In genomic region chr2:101469863-101470262, GRCh38 we compare ENCODE assay signal across 27 cellular contexts. TPM values are rescaled to one million over a fixed set of nuclear protein-coding genes. Genes with fewer than 3 reads are reported as not detected.
DNase-seq lines count a peak whose midpoint lies in the region; ATAC-seq, FAIRE-seq and TF ChIP-seq lines count a peak whose summit lies in the region.
"Had no signal": no experiment of that assay in that cellular context is flagged by ENCODE, and none has a peak within 500 bp of the region (broad histone marks: within the 10 kb centered on the region; RNA-seq: fewer than 3 reads in every experiment).

No MANE protein-coding gene starts in this region.

- H2BK5ac ChIP-seq in H1 (ENCODE audit: low read depth, low read length) = no peak overlapping the region

- TF ChIP-seq POLR2A in H1 (IDR thresholded peaks at IDR 0.05; ENCODE audit: control extremely low read depth in 1 of 2, low read depth in 2 of 2, low read length in 2 of 2) (no peak), testis (IDR thresholded peaks at IDR 0.05) (no peak)

- H3K4me1 Mint-ChIP-seq in stimulated activated naive CD8-positive, alpha-beta T cell treated with anti-CD3 and anti-CD28 coated beads, Interleukin-15, amount 100 ng/mL, for 72 hours = peaks cover 2% of the 10 kb centered on the region

- WGBS in H1 (ENCODE audit: extremely low coverage in 1 of 2, insufficient coverage in 1 of 2, insufficient read length in 1 of 2, insufficient replicate concordance in 2 of 2, low coverage in 1 of 2, low lambda C conversion rate in 2 of 2, missing lambda C conversion rate in 1 of 2), 2 experiments = 87% methylated on average over 4 of the region's 4 CpGs; no CpG with 5 or more reads in 1 of the 2 experiments
- WGBS in liver = 47% methylated on average over 4 of the region's 4 CpGs
- 95% methylated on average over 4 of the region's 4 CpGs for WGBS in smooth muscle cell (ENCODE audit: low lambda C conversion rate)
- 90 to 93% methylated on average over 4 of the region's 4 CpGs for WGBS in testis, 2 donors

- POLR2A ChIA-PET in H1 (lab: Charles Lee; ENCODE audit: partially characterized antibody) = interaction anchor here (0.6 kb wide), 1 partner anchor 94 kb away, joined by 3 read pairs; no protein-coding TSS in a partner anchor

- H3K9me3 ChIP-seq in H1 (ENCODE audit: insufficient read depth in 2 of 2, low read depth in 1 of 2, low read length in 1 of 2) (no peaks in the 10 kb centered on the region), liver (ENCODE audit: control insufficient read depth in 4 of 4, low read length in 3 of 4) (no peaks in the 10 kb centered on the region), smooth muscle cell (replicated peaks; ENCODE audit: low read depth) (no peaks in the 10 kb centered on the region), testis (no peaks in the 10 kb centered on the region)
- H3K9me3 ChIP-seq: A549, Caco-2, SJCRH30 had no signal

- no peak overlapping the region for H3K56ac ChIP-seq in H1 (replicated peaks; ENCODE audit: insufficient read length, low read depth, low read length)

- no peak overlapping the region for H3K14ac ChIP-seq in H1 (ENCODE audit: insufficient read length)

- peaks cover 5 to 13% (median 6%) of the 10 kb centered on the region in 4 experiments for H3K4me1 ChIP-seq in H1 (replicated peaks in 1 of 4; ENCODE audit: control insufficient read depth in 3 of 4, insufficient read depth in 4 of 4, low read length in 3 of 4)
- H3K4me1 ChIP-seq in liver (ENCODE audit: control insufficient read depth in 4 of 4, insufficient read depth in 4 of 4, low read length in 3 of 4) = peaks cover 5 to 16% (median 8%) of the 10 kb centered on the region in 4 donors
- H3K4me1 ChIP-seq in smooth muscle cell (ENCODE audit: low read depth) = peaks cover 18% of the 10 kb centered on the region
- no peaks in the 10 kb centered on the region for H3K4me1 ChIP-seq in testis

- H3K23ac ChIP-seq in H1 (ENCODE audit: insufficient read length) = no peak overlapping the region

- TF ChIP-seq EP300 in H1 (IDR thresholded peaks at IDR 0.05; ENCODE audit: borderline replicate concordance in 1 of 2, low read depth in 2 of 2, low read length in 2 of 2) = no peak

- DNase-seq in HuH-7.5 (ENCODE audit: low spot score) (peak; percentile 70), H1 (ENCODE audit: low read depth in 1 of 2, low spot score in 2 of 2) (no peak), smooth muscle cell (lab: John Stamatoyannopoulos, UW; ENCODE audit: unreplicated experiment) (no peak), testis (no peak)
- DNase-seq in effector CD8-positive, alpha-beta T cell (lab: John Stamatoyannopoulos, UW) = no peak
- DNase-seq in stimulated activated naive CD8-positive, alpha-beta T cell treated with anti-CD3 and anti-CD28 coated beads, Interleukin-15, amount 100 ng/mL, for 72 hours = no peak
- DNase-seq: C1 segment of cervical spinal cord; CD8-positive, alpha-beta T cell; GM23248; H9; NCI-H1092 treated with DMSO at 0.1 percent for 48 hours; NCI-H1436; NCI-H187; NCI-H2081 treated with DMSO at 0.1 percent for 48 hours; NCI-H2171 treated with DMSO at 0.1 percent for 48 hours; NCI-H524 treated with DMSO at 0.1 percent for 48 hours; NCI-H774; PC-3; SJCRH30 had no signal

- CTCF ChIA-PET in H1 (lab: Charles Lee; ENCODE audit: partially characterized antibody) = no interaction called here

- H3K36me3 ChIP-seq in H1 (ENCODE audit: control insufficient read depth in 2 of 4, insufficient read depth in 4 of 4, low read length in 3 of 4) = no peaks in the 10 kb centered on the region
- H3K36me3 ChIP-seq in liver (ENCODE audit: control insufficient read depth in 4 of 4, insufficient read depth in 3 of 4, low read depth in 1 of 4, low read length in 3 of 4) = no peaks in the 10 kb centered on the region
- no peaks in the 10 kb centered on the region for H3K36me3 ChIP-seq in smooth muscle cell (ENCODE audit: low read depth)
- no peaks in the 10 kb centered on the region for H3K36me3 ChIP-seq in testis (ENCODE audit: low read depth, missing control alignments)
- H3K36me3 ChIP-seq: SJCRH30 had no signal

- no peaks in the 10 kb centered on the region for H3K27me3 Mint-ChIP-seq in stimulated activated naive CD8-positive, alpha-beta T cell treated with anti-CD3 and anti-CD28 coated beads, Interleukin-15, amount 100 ng/mL, for 72 hours

- H2AFZ ChIP-seq in H1 (ENCODE audit: low read length) (no peak overlapping the region), smooth muscle cell (ENCODE audit: low read depth) (no peak overlapping the region)
- H2AFZ ChIP-seq: GM23248 had no signal

- no peaks in the 10 kb centered on the region for H3K9me3 Mint-ChIP-seq in stimulated activated naive CD8-positive, alpha-beta T cell treated with anti-CD3 and anti-CD28 coated beads, Interleukin-15, amount 100 ng/mL, for 72 hours
- H3K9me3 Mint-ChIP-seq: CD8-positive, alpha-beta T cell; H9 had no signal

- H4K5ac ChIP-seq in H1 (ENCODE audit: insufficient read length, low read depth, low read length) = no peak overlapping the region

- H4K8ac ChIP-seq in H1 (ENCODE audit: extremely low read depth, insufficient read depth, low read length) = no peak overlapping the region

- no peak for FAIRE-seq in H1 (lab: Jason Lieb, UNC)
- FAIRE-seq: A549, G401.6, GM12878, HTR-8/SVneo had no signal

- no peak overlapping the region for H3K4me3 Mint-ChIP-seq in stimulated activated naive CD8-positive, alpha-beta T cell treated with anti-CD3 and anti-CD28 coated beads, Interleukin-15, amount 100 ng/mL, for 72 hours
- H3K4me3 Mint-ChIP-seq: CD8-positive, alpha-beta T cell; H9 had no signal

- H3K27ac ChIP-seq in H1 (ENCODE audit: low read depth, low read length) (no peak overlapping the region), liver (ENCODE audit: low read depth in 1 of 2, low read length in 2 of 2) (no peak overlapping the region), smooth muscle cell (ENCODE audit: low read depth) (peak overlapping the region; percentile 21), testis (no peak overlapping the region)
- H3K27ac ChIP-seq: A549, GM23248, SJCRH30 had no signal

- H4K20me1 ChIP-seq in H1 (replicated peaks in 1 of 2; ENCODE audit: control insufficient read depth in 1 of 2, insufficient read depth in 2 of 2, low read length in 2 of 2) = no peaks in the 10 kb centered on the region
- H4K20me1 ChIP-seq in smooth muscle cell (ENCODE audit: low read depth) = no peaks in the 10 kb centered on the region

- H3K4ac ChIP-seq in H1 (replicated peaks; ENCODE audit: insufficient read length, low read depth, low read length) = no peak overlapping the region

- H2BK120ac ChIP-seq in H1 (replicated peaks; ENCODE audit: low read depth, low read length) = no peak overlapping the region

- ATAC-seq in stimulated activated naive CD8-positive, alpha-beta T cell treated with anti-CD3 and anti-CD28 coated beads, Interleukin-15, amount 100 ng/mL, for 72 hours = no peak
- ATAC-seq: A549; CD8-positive, alpha-beta T cell; GM12878; PC-3; Right ventricle myocardium inferior; SK-N-SH treated with all-trans-retinoic acid at 6 μM for 48 hours had no signal

- H4K91ac ChIP-seq in H1 (replicated peaks; ENCODE audit: insufficient read length, low read length) = no peak overlapping the region

- H2BK15ac ChIP-seq in H1 (ENCODE audit: low read length) = 0 out of 2 replicates have a peak overlapping the region, but pooled peaks have one; percentile 2

- H3K79me2 ChIP-seq in H1 (ENCODE audit: control insufficient read depth in 1 of 2, insufficient read depth in 2 of 2, low read length in 2 of 2) (no peaks in the 10 kb centered on the region), smooth muscle cell (ENCODE audit: low read depth) (peaks cover 12% of the 10 kb centered on the region)

- H3K27me3 ChIP-seq in H1 (replicated peaks in 1 of 4; ENCODE audit: control insufficient read depth in 3 of 4, extremely low read depth in 1 of 4, insufficient read depth in 3 of 4, low read length in 3 of 4) (peaks cover 0 to 4% (median 2%) of the 10 kb centered on the region in 4 experiments; a peak in 3 of 7 replicates), liver (ENCODE audit: control insufficient read depth in 4 of 4, insufficient read depth in 4 of 4, low read length in 3 of 4) (no peaks in the 10 kb centered on the region), smooth muscle cell (ENCODE audit: low read depth) (no peaks in the 10 kb centered on the region), testis (no peaks in the 10 kb centered on the region)
- H3K27me3 ChIP-seq: SJCRH30 had no signal

- no peaks in the 10 kb centered on the region for H3F3A ChIP-seq in smooth muscle cell (ENCODE audit: low read depth)

- H3K27ac Mint-ChIP-seq in stimulated activated naive CD8-positive, alpha-beta T cell treated with anti-CD3 and anti-CD28 coated beads, Interleukin-15, amount 100 ng/mL, for 72 hours = no peak overlapping the region
- H3K27ac Mint-ChIP-seq: CD8-positive, alpha-beta T cell had no signal

- intact Hi-C loops in testis (cut with DNase I; ENCODE audit: low total_unique reads) = no loop called here

- no peak overlapping the region for H2AK5ac ChIP-seq in H1 (ENCODE audit: low read depth, low read length)

- H3K4me2 ChIP-seq in H1 (ENCODE audit: insufficient read depth in 1 of 2, low read depth in 2 of 2, low read length in 2 of 2) (no peak overlapping the region), smooth muscle cell (no peak overlapping the region)
- H3K4me2 ChIP-seq: A549 had no signal

- TF ChIP-seq CTCF in H1 (IDR thresholded peaks at IDR 0.05; ENCODE audit: control extremely low read depth in 1 of 3, insufficient read depth in 1 of 3, low read depth in 1 of 3, low read length in 3 of 3) = no peak
- no peak for TF ChIP-seq CTCF in liver (IDR thresholded peaks at IDR 0.05; ENCODE audit: low read depth, low read length, missing input control)
- no peak for TF ChIP-seq CTCF in smooth muscle cell (IDR thresholded peaks at IDR 0.05; ENCODE audit: borderline replicate concordance, insufficient read depth, poor library complexity, severe bottlenecking)
- TF ChIP-seq CTCF in testis (IDR thresholded peaks at IDR 0.05) = no peak

- H3K4me3 ChIP-seq in H1 (ENCODE audit: extremely low read depth in 1 of 4, insufficient read depth in 2 of 4, low read depth in 3 of 4, low read length in 4 of 4) = no peak overlapping the region
- H3K4me3 ChIP-seq in liver (ENCODE audit: low read depth in 1 of 3, low read length in 3 of 3) = no peak overlapping the region
- H3K4me3 ChIP-seq in smooth muscle cell = no peak overlapping the region
- no peak overlapping the region for H3K4me3 ChIP-seq in testis
- H3K4me3 ChIP-seq: A549, GM12878, GM23248, SJCRH30 had no signal

- H3K23me2 ChIP-seq in H1 (ENCODE audit: low read depth, low read length) = no peaks in the 10 kb centered on the region; the same call in 1 of the 2 replicates

- H3K9ac ChIP-seq in H1 (replicated peaks in 1 of 4; ENCODE audit: extremely low read depth in 1 of 4, low read depth in 3 of 4, low read length in 3 of 4) (no peak overlapping the region), liver (ENCODE audit: low read depth in 1 of 2, low read length in 2 of 2) (no peak overlapping the region), smooth muscle cell (ENCODE audit: low read depth) (no peak overlapping the region)
- H3K9ac ChIP-seq: GM23248 had no signal

- H2BK12ac ChIP-seq in H1 (ENCODE audit: low read depth, low read length) = no peak overlapping the region

- H3K18ac ChIP-seq in H1 (ENCODE audit: extremely low read depth, low read length) = no peak overlapping the region

- H3K79me1 ChIP-seq in H1 (ENCODE audit: low read depth, low read length) = no peaks in the 10 kb centered on the region

- TF ChIP-seq RAD21 in H1 (IDR thresholded peaks at IDR 0.05 in 1 of 2, conservative IDR thresholded peaks at IDR 0.05 in 1 of 2; ENCODE audit: low read depth in 2 of 2, low read length in 2 of 2) (no peak), liver (IDR thresholded peaks at IDR 0.05) (peak; percentile 28 to 33)

- no peak overlapping the region for H2BK20ac ChIP-seq in H1 (ENCODE audit: low read length)

RNA-seq across cellular contexts. Expression of gene RFX8, which starts 5.0 kb away (rescaled TPM):
- total RNA-seq in H1 (2021; fragmentation: NEBNext Ultra II Directional; extraction: Animal tissue kit (Norgen Biotek cat#: 25700)) = 0.60 and 1.3 TPM in 2 replicates
- polyA plus RNA-seq in H1 (2011; rRNA removed) = 0.57 and 0.97 TPM in 2 replicates
- 1.2 TPM for polyA plus RNA-seq in H1 (2011; cell fraction: cytosol; rRNA removed)
- polyA plus RNA-seq in H1 (2011; cell fraction: nucleus; rRNA removed) = 1.3 TPM
- polyA plus RNA-seq in H1 (2012, experiment 1 of 2) = 0.54 to 1.4 TPM (median 0.94 TPM) in 4 replicates
- not detected for polyA plus RNA-seq in H1 (2012, experiment 2 of 2)
- polyA plus RNA-seq in H1 (2013, experiment 1 of 2) = 0.41 TPM
- 0.22 TPM for polyA plus RNA-seq in H1 (2013, experiment 2 of 2)
- polyA minus RNA-seq in H1 (2011; rRNA and poly(A)+ RNA removed) = 0.28 and 0.34 TPM in 2 replicates
- not detected for polyA minus RNA-seq in H1 (2011; cell fraction: cytosol; rRNA and poly(A)+ RNA removed)
- 1.6 TPM for polyA minus RNA-seq in H1 (2011; cell fraction: nucleus; rRNA and poly(A)+ RNA removed)
- under 1 TPM; 0.08 to 0.09 TPM for total RNA-seq in liver
- under 1 TPM in 1 of 2 donors, not detected in 1; 0.09 TPM for polyA plus RNA-seq in liver
- total RNA-seq in smooth muscle cell = 0.67 and 2.3 TPM in 2 replicates
- 3.0 and 3.6 TPM in 2 replicates for polyA plus RNA-seq in smooth muscle cell
- total RNA-seq in testis = 1 to 10 TPM; 1.8 to 2.7 TPM
- polyA plus RNA-seq in testis (ENCODE audit: insufficient read depth, low read depth, low replicate concordance) = 4.0 TPM
- total RNA-seq: Caco-2; CD8-positive, alpha-beta T cell; GM12878; Right ventricle myocardium inferior had no signal
- polyA plus RNA-seq: A549 had no signal
